1 cellular context compared by ENCODE assay signal in genomic region chr17:56715613-56716357, GRCh38.
TF ChIP-seq lines count a peak whose summit lies in the region.

No MANE protein-coding gene starts in this region.

TF ChIP-seq in H1, 55 proteins besides CTCF, POLR2A, EP300 and RAD21 (continued from another document):
- TF ChIP-seq KDM1A (IDR thresholded peaks at IDR 0.05; ENCODE audit: borderline replicate concordance, low read length) (no peak), SIRT6 (IDR thresholded peaks at IDR 0.05; ENCODE audit: low read length) (no peak), SP4 (IDR thresholded peaks at IDR 0.05; ENCODE audit: low read length) (no peak), RXRA (IDR thresholded peaks at IDR 0.05; ENCODE audit: insufficient read depth, low read depth, low read length) (no peak), ATF3 (IDR thresholded peaks at IDR 0.05; ENCODE audit: insufficient read depth, low read depth, low read length) (no peak), CTBP2 (IDR thresholded peaks at IDR 0.05; ENCODE audit: borderline replicate concordance, insufficient read depth, insufficient read length, low read length) (no peak), CHD1 (IDR thresholded peaks at IDR 0.05; ENCODE audit: low read depth, low read length) (no peak), USF2 (IDR thresholded peaks at IDR 0.05; ENCODE audit: low read length) (no peak), CHD7 (IDR thresholded peaks at IDR 0.05; ENCODE audit: insufficient replicate concordance, low read length) (no peak), CEBPB (IDR thresholded peaks at IDR 0.05; ENCODE audit: low read depth, low read length) (no peak)
TF ChIP-seq in H1: peak in this region for 0.
